Comparison of ENCODE assay signal across 7 cellular contexts in the genomic region with DNA sequence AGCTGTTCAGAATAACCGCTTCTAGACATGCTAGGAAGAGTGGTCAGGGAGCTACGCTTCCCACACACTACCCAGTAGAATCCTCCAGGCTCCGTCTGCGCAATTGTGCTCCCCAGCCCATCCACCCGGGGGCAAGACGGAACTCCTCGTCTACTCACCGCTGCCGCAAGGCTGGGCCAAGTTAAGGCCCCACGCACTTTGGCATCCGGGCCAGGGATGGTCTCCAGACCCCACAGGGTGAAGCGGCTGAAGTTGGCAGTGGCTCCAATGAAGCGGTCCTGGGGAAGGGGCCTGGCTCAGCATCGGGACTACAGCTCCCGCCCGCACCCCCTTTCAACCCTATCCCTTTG. TPM values are rescaled to one million over a fixed set of nuclear protein-coding genes. Genes with fewer than 3 reads are reported as not detected.
DNase-seq lines count a peak whose midpoint lies in the region; ATAC-seq and TF ChIP-seq lines count a peak whose summit lies in the region.

No MANE protein-coding gene starts in this region.

- H3K27ac ChIP-seq in SJSA1: peak overlapping the region; percentile 51
- peak overlapping the region in 58 of 59 donors; percentile 77 to 99 (median 94) for H3K27ac ChIP-seq in dorsolateral prefrontal cortex
- H3K27ac ChIP-seq in mesodermal cell (ENCODE audit: low read depth, low read length, severe bottlenecking): peak overlapping the region; percentile 66
- H3K27ac ChIP-seq in upper lobe of right lung: peak overlapping the region; percentile 80

- H3K4me1 ChIP-seq in SJSA1 (replicated peaks) (peaks cover 26% of the 10 kb centered on the region), mesodermal cell (ENCODE audit: control insufficient read depth, insufficient read depth, low read length, poor library complexity, severe bottlenecking) (peaks cover 9% of the 10 kb centered on the region), upper lobe of right lung (peaks cover 19% of the 10 kb centered on the region)

- peak in 1 of 2 experiments; percentile 83 for DNase-seq in SJSA1 (ENCODE audit: low read depth in 1 of 2, low spot score in 2 of 2)
- peak in 2 of 10 donors; percentile 39 to 46 for DNase-seq in dorsolateral prefrontal cortex
- peak; percentile 69 for DNase-seq in upper lobe of right lung
- no peak for DNase-seq in GDM1 (lab: John Stamatoyannopoulos, UW)

- WGBS in mesodermal cell (ENCODE audit: insufficient coverage in 2 of 2), 2 experiments: 3 to 11% methylated on average over 10 to 15 of the region's 16 CpGs

- no peaks in the 10 kb centered on the region; the same call in 1 of the 2 replicates for H3K9me3 ChIP-seq in SJSA1 (replicated peaks)
- H3K9me3 ChIP-seq in mesodermal cell (ENCODE audit: control insufficient read depth, low read length): no peaks in the 10 kb centered on the region
- H3K9me3 ChIP-seq in upper lobe of right lung: no peaks in the 10 kb centered on the region

- H3K4me3 ChIP-seq in SJSA1 (peak overlapping the region; percentile 94), dorsolateral prefrontal cortex (peak overlapping the region; percentile 55 to 97 (median 83)), mesodermal cell (ENCODE audit: extremely low read depth, insufficient read depth, low read length, poor library complexity, severe bottlenecking) (peak overlapping the region; percentile 74), upper lobe of right lung (peak overlapping the region; percentile 66)

- H3K27me3 ChIP-seq in SJSA1 (replicated peaks) (0 out of 2 replicates have a peak, but pooled peaks cover 2% of the 10 kb centered on the region), dorsolateral prefrontal cortex (no peaks in the 10 kb centered on the region), upper lobe of right lung (no peaks in the 10 kb centered on the region)

- ATAC-seq in GM18909 (IDR thresholded peaks at IDR 0.05; ENCODE audit: poor library complexity, unreplicated experiment): peak; percentile 13
- ATAC-seq in HG03045 (IDR thresholded peaks at IDR 0.05; ENCODE audit: unreplicated experiment): peak; percentile 7
- peak; percentile 9 for ATAC-seq in upper lobe of right lung

- intact Hi-C loops in dorsolateral prefrontal cortex (cut with DNase I): loop anchor here (1.0 to 10.0 kb wide), 3 partner anchors 8 to 245 kb away; partner anchors contain the start of genes KAT5 (in 1 of the 2) and SART1 (in 1 of the 2)
- intact Hi-C loops in upper lobe of right lung (cut with DNase I): loop anchor here (10.0 kb wide), 1 partner anchor 95 kb away; no protein-coding TSS in a partner anchor

- peaks cover 58% of the 10 kb centered on the region for H3K36me3 ChIP-seq in SJSA1
- H3K36me3 ChIP-seq in mesodermal cell (ENCODE audit: control insufficient read depth, insufficient read depth, low read length): peaks cover 46% of the 10 kb centered on the region
- H3K36me3 ChIP-seq in upper lobe of right lung: peaks cover 47% of the 10 kb centered on the region

- no peak for TF ChIP-seq CTCF in dorsolateral prefrontal cortex (IDR thresholded peaks at IDR 0.05 in 54 of 56, conservative IDR thresholded peaks at IDR 0.05 in 2 of 56; ENCODE audit: low read depth in 1 of 56, partially characterized antibody in 56 of 56)
- TF ChIP-seq CTCF in upper lobe of right lung (IDR thresholded peaks at IDR 0.05): no peak

RNA-seq across cellular contexts. Expression of gene RNASEH2C, which starts 0.7 kb away (rescaled TPM):
- total RNA-seq in SJSA1 (2014; rRNA removed; shearing (Covaris generic)): 168 and 170 TPM in 2 replicates
- 10 to 100 TPM; 27.6 to 76.0 (median 41.1) TPM for total RNA-seq in dorsolateral prefrontal cortex
- 21.8 TPM for polyA plus RNA-seq in mesodermal cell (2013, experiment 1 of 2)
- polyA plus RNA-seq in mesodermal cell (2013, experiment 2 of 2): 13.3 TPM
- total RNA-seq in upper lobe of right lung: 42.5 TPM

RNA-seq across cellular contexts. Expression of gene KAT5, which starts 7.8 kb away (rescaled TPM):
- total RNA-seq in SJSA1 (2014; rRNA removed; shearing (Covaris generic)): 90.5 and 119 TPM in 2 replicates
- 10 to 100 TPM; 57.1 to 97.9 (median 76.4) TPM for total RNA-seq in dorsolateral prefrontal cortex
- polyA plus RNA-seq in mesodermal cell (2013, experiment 1 of 2): 31.4 TPM
- 29.6 TPM for polyA plus RNA-seq in mesodermal cell (2013, experiment 2 of 2)
- 77.5 TPM for total RNA-seq in upper lobe of right lung

RNA-seq across cellular contexts. Expression of gene RELA, which starts 57.1 kb away (rescaled TPM):
- total RNA-seq in SJSA1 (2014; rRNA removed; shearing (Covaris generic)): 51.7 and 63.3 TPM in 2 replicates
- 10 to 100 TPM; 28.1 to 93.7 (median 48.2) TPM for total RNA-seq in dorsolateral prefrontal cortex
- 50.7 TPM for polyA plus RNA-seq in mesodermal cell (2013, experiment 1 of 2)
- 42.5 TPM for polyA plus RNA-seq in mesodermal cell (2013, experiment 2 of 2)
- 68.2 TPM for total RNA-seq in upper lobe of right lung
